In genomic region chr20:8671366-8671943, GRCh38 we compare ENCODE assay signal across 15 cellular contexts.
DNase-seq lines count a peak whose midpoint lies in the region; ATAC-seq lines count a peak whose summit lies in the region.
"Had no signal": no experiment of that assay in that cellular context is flagged by ENCODE, and none has a peak within 500 bp of the region (broad histone marks: within the 10 kb centered on the region; RNA-seq: fewer than 3 reads in every experiment).

No MANE protein-coding gene starts in this region.

- peak overlapping the region; percentile 83 for H3K27ac ChIP-seq in right cardiac atrium (ENCODE audit: low read length)
- H3K27ac ChIP-seq: C4-2B, GM23248, HL-60 had no signal

- H3K4me1 ChIP-seq in right cardiac atrium (ENCODE audit: control insufficient read depth, insufficient read depth, low read length): peaks cover 5% of the 10 kb centered on the region

- H3K9me3 ChIP-seq in right cardiac atrium (ENCODE audit: control insufficient read depth, low read length): no peaks in the 10 kb centered on the region
- H3K9me3 ChIP-seq: BE2C had no signal

- H3K27me3 ChIP-seq in right cardiac atrium (ENCODE audit: control insufficient read depth, insufficient read depth): no peaks in the 10 kb centered on the region
- H3K27me3 ChIP-seq: BE2C had no signal

- H3K4me3 ChIP-seq in right cardiac atrium (ENCODE audit: low read length): no peak overlapping the region
- H3K4me3 ChIP-seq: GM23248 had no signal

- 52% methylated on average over 6 of the region's 6 CpGs for WGBS in right cardiac atrium

- DNase-seq in left ventricle myocardium superior: no peak
- no peak for DNase-seq in Right ventricle myocardium inferior (ENCODE audit: missing footprints)
- peak; percentile 82 for DNase-seq in NCI-H82 (lab: John Stamatoyannopoulos, UW)
- no peak for DNase-seq in right cardiac atrium
- no peak for DNase-seq in ACHN
- DNase-seq: CD4-positive, alpha-beta memory T cell; DND-41; GF-D8 had no signal

- ATAC-seq in left ventricle myocardium superior (peak; percentile 36), Right ventricle myocardium inferior (no peak), right cardiac atrium (peak; percentile 39 to 70), GM19023 (IDR thresholded peaks at IDR 0.05; ENCODE audit: unreplicated experiment) (no peak), HG03135 (IDR thresholded peaks at IDR 0.05; ENCODE audit: unreplicated experiment) (no peak)
- ATAC-seq: HCT116 had no signal

- intact Hi-C loops in left ventricle myocardium superior (cut with micrococcal nuclease) (no loop called here), Right ventricle myocardium inferior (cut with DNase I) (no loop called here), right cardiac atrium (cut with DNase I) (no loop called here)

- in situ Hi-C loops in ACHN (cut with HindIII; ENCODE audit: low pct_ligation_motif_present, low pct_unique_long_range_greater_than_20kb, low sequenced_read_pairs): no loop called here

Comparison
In these comparisons a context has a peak if more than half of its experiments do, and no peak if none do; other contexts are left out.
1. ATAC-seq: peak in left ventricle myocardium superior (single experiment) and right cardiac atrium (2 of 2); none in Right ventricle myocardium inferior (single experiment), GM19023 (single experiment) and HG03135 (single experiment).